Comparison of ENCODE assay signal across 8 cellular contexts in the genomic region with DNA sequence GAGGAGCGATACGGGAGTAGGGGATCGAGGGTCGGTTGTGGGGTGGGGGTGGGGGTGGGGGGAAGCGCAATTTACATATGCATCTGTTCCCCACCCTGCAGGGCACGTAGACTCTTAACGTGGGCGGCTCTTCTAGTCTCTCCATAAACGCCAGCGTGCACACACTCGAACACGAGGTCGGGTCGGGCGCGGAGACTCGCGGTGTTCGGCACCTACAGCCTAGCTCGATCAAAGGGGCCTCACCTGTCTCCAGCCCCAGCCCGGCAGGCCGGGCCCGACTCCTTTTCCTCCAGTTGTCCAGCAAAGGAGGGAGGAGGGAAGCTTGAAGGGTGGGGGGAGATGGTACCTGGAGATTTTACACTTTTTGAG. TPM values are rescaled to one million over a fixed set of nuclear protein-coding genes. Genes with fewer than 3 reads are reported as not detected.
DNase-seq lines count a peak whose midpoint lies in the region; ATAC-seq, FAIRE-seq and TF ChIP-seq lines count a peak whose summit lies in the region.

No MANE protein-coding gene starts in this region.

- H3K36me3 Mint-ChIP-seq in astrocyte (ENCODE audit: low read depth, unreplicated experiment) = no peaks in the 10 kb centered on the region

- H3K4me1 ChIP-seq in astrocyte (ENCODE audit: insufficient read depth, low read length) = peaks cover 18% of the 10 kb centered on the region
- H3K4me1 ChIP-seq in iPS-15b (ENCODE audit: control insufficient read depth, insufficient read depth, low read length) = peaks cover 4% of the 10 kb centered on the region
- H3K4me1 ChIP-seq in skeletal muscle satellite cell (ENCODE audit: control insufficient read depth, insufficient read depth, low read length) = peaks cover 17% of the 10 kb centered on the region

- peaks cover 3% of the 10 kb centered on the region for H3K36me3 ChIP-seq in astrocyte (ENCODE audit: insufficient read depth, low read length)
- H3K36me3 ChIP-seq in iPS-15b (ENCODE audit: control insufficient read depth, insufficient read depth, low read length) = peaks cover 4% of the 10 kb centered on the region
- H3K36me3 ChIP-seq in skeletal muscle satellite cell (ENCODE audit: insufficient read depth, low read length) = peaks cover 5% of the 10 kb centered on the region

- peak; percentile 29 for ATAC-seq in GM21367 (IDR thresholded peaks at IDR 0.05; ENCODE audit: unreplicated experiment)

- peak overlapping the region; percentile 95 for H3K27ac ChIP-seq in HL-60 (replicated peaks)
- H3K27ac ChIP-seq in astrocyte (ENCODE audit: low read depth, low read length) = peak overlapping the region; percentile 91

- TF ChIP-seq CTCF in HL-60 (IDR thresholded peaks at IDR 0.05; ENCODE audit: insufficient read depth, low read length) (no peak), astrocyte (IDR thresholded peaks at IDR 0.05; ENCODE audit: insufficient read depth, low read depth, low read length) (no peak)

- DNase-seq in DMS 273 (lab: John Stamatoyannopoulos, UW; ENCODE audit: unreplicated experiment) = peak; percentile 75
- peak in 1 of 2 experiments; percentile 50 for DNase-seq in HL-60 (ENCODE audit: low read depth in 1 of 2, low spot score in 1 of 2)
- DNase-seq in SW480 (ENCODE audit: low spot score) = peak; percentile 70
- DNase-seq in astrocyte (ENCODE audit: low read depth) = peak; percentile 34
- DNase-seq in HPDE6-E6E7 (ENCODE audit: extremely low spot score) = no peak

- H3K4me1 Mint-ChIP-seq in astrocyte (ENCODE audit: low read depth, unreplicated experiment) = peaks cover 9% of the 10 kb centered on the region

- H3K4me2 ChIP-seq in astrocyte (ENCODE audit: low read length) (peak overlapping the region; percentile 96), skeletal muscle satellite cell (ENCODE audit: low read length) (peak overlapping the region; percentile 87)

- H4K20me1 ChIP-seq in astrocyte (ENCODE audit: insufficient read depth, low read length) = peaks cover 16% of the 10 kb centered on the region

- peaks cover 3% of the 10 kb centered on the region for H3K27me3 Mint-ChIP-seq in astrocyte (ENCODE audit: low read depth, unreplicated experiment)

- H3K9me3 Mint-ChIP-seq in astrocyte (ENCODE audit: unreplicated experiment) = no peaks in the 10 kb centered on the region

- H3K9ac ChIP-seq in astrocyte (ENCODE audit: low read length) = peak overlapping the region; percentile 97
- peak overlapping the region; percentile 92 for H3K9ac ChIP-seq in iPS-15b (ENCODE audit: low read depth, low read length)
- H3K9ac ChIP-seq in skeletal muscle satellite cell (ENCODE audit: low read depth, low read length) = peak overlapping the region; percentile 97

- H3K79me2 ChIP-seq in astrocyte (ENCODE audit: insufficient read depth, low read length) = peaks cover 54% of the 10 kb centered on the region

- H3K4me3 Mint-ChIP-seq in astrocyte (ENCODE audit: unreplicated experiment) = peak overlapping the region; percentile 98

- H2AFZ ChIP-seq in astrocyte (ENCODE audit: low read depth, low read length) = peak overlapping the region; percentile 88

- H3K27ac Mint-ChIP-seq in astrocyte (ENCODE audit: unreplicated experiment) = peak overlapping the region; percentile 80

- FAIRE-seq in astrocyte (lab: Jason Lieb, UNC) = no peak

- no peaks in the 10 kb centered on the region for H3K9me3 ChIP-seq in astrocyte (ENCODE audit: insufficient read depth, low read depth, low read length)
- no peaks in the 10 kb centered on the region for H3K9me3 ChIP-seq in iPS-15b (ENCODE audit: control insufficient read depth, insufficient read depth, low read length)
- H3K9me3 ChIP-seq in skeletal muscle satellite cell (replicated peaks; ENCODE audit: low read length) = no peaks in the 10 kb centered on the region

- H3K4me3 ChIP-seq in HL-60 (replicated peaks; ENCODE audit: insufficient read depth, low read length) = peak overlapping the region; percentile 95
- H3K4me3 ChIP-seq in astrocyte (ENCODE audit: insufficient read depth, low read depth, low read length) = peak overlapping the region; percentile 78
- H3K4me3 ChIP-seq in iPS-15b (ENCODE audit: low read depth, low read length) = peak overlapping the region; percentile 93
- H3K4me3 ChIP-seq in skeletal muscle satellite cell (ENCODE audit: low read length) = peak overlapping the region; percentile 92

- H3K27me3 ChIP-seq in HL-60 (ENCODE audit: insufficient read depth, poor library complexity, severe bottlenecking) = no peaks in the 10 kb centered on the region
- peaks cover 6% of the 10 kb centered on the region for H3K27me3 ChIP-seq in astrocyte (ENCODE audit: insufficient read depth, low read length)
- peaks cover 7% of the 10 kb centered on the region for H3K27me3 ChIP-seq in iPS-15b (ENCODE audit: control insufficient read depth, insufficient read depth, low read length)
- peaks cover 14% of the 10 kb centered on the region for H3K27me3 ChIP-seq in skeletal muscle satellite cell (ENCODE audit: control insufficient read depth, insufficient read depth, low read length)

RNA-seq across cellular contexts. Expression of a gene that starts 0.5 kb away (rescaled TPM):
- total RNA-seq in astrocyte = 63.9 and 67.7 TPM in 2 replicates
- total RNA-seq in skeletal muscle satellite cell (2012; rRNA removed) = 91.7 and 110 TPM in 2 replicates

RNA-seq across cellular contexts. Expression of a gene that starts 17.8 kb away (rescaled TPM):
- total RNA-seq in astrocyte = 17.2 and 20.9 TPM in 2 replicates
- 41.9 and 50.7 TPM in 2 replicates for total RNA-seq in skeletal muscle satellite cell (2012; rRNA removed)
